ENCODE assay signal across 15 cellular contexts in genomic region chr2:46857871-46858696, GRCh38. TPM values are rescaled to one million over a fixed set of nuclear protein-coding genes. Genes with fewer than 3 reads are reported as not detected.
DNase-seq lines count a peak whose midpoint lies in the region; FAIRE-seq and TF ChIP-seq lines count a peak whose summit lies in the region.
"Had no signal": no experiment of that assay in that cellular context is flagged by ENCODE, and none has a peak within 500 bp of the region (broad histone marks: within the 10 kb centered on the region; RNA-seq: fewer than 3 reads in every experiment).

No MANE protein-coding gene starts in this region.

- H4K20me1 ChIP-seq in astrocyte (ENCODE audit: insufficient read depth, low read length), result no peaks in the 10 kb centered on the region

- TF ChIP-seq EP300 in suprapubic skin (IDR thresholded peaks at IDR 0.05), result no peak

- H3K27ac ChIP-seq in astrocyte (ENCODE audit: low read depth, low read length) (peak overlapping the region; percentile 96), suprapubic skin (peak overlapping the region; percentile 59)
- H3K27ac ChIP-seq: SJCRH30 had no signal

- TF ChIP-seq CTCF in astrocyte (IDR thresholded peaks at IDR 0.05; ENCODE audit: insufficient read depth, low read depth, low read length), result no peak
- TF ChIP-seq CTCF in suprapubic skin (IDR thresholded peaks at IDR 0.05), result no peak
- no peak for TF ChIP-seq CTCF in BE2C (IDR thresholded peaks at IDR 0.05; ENCODE audit: low read depth, low read length)

- no peak overlapping the region for H3K4me3 Mint-ChIP-seq in astrocyte (ENCODE audit: unreplicated experiment)
- H3K4me3 Mint-ChIP-seq: activated T-helper 17 cell treated with anti-CD3 and anti-CD28 coated beads, Interleukin-2, amount 50 U/mL, for 72 hours had no signal

- peaks cover 9% of the 10 kb centered on the region for H3K9me3 Mint-ChIP-seq in astrocyte (ENCODE audit: unreplicated experiment)
- H3K9me3 Mint-ChIP-seq: activated T-helper 17 cell treated with anti-CD3 and anti-CD28 coated beads, Interleukin-2, amount 50 U/mL, for 72 hours had no signal

- DNase-seq in H4 (ENCODE audit: low spot score) (peak; percentile 84), astrocyte (ENCODE audit: low read depth) (peak; percentile 99), islet precursor cell (peak; percentile 65), suprapubic skin (ENCODE audit: low spot score in 2 of 2) (no peak), C1 segment of cervical spinal cord (lab: John Stamatoyannopoulos, UW) (no peak), BE2C (no peak), HUDEP-2 (lab: John Stamatoyannopoulos, UW; ENCODE audit: unreplicated experiment in 76 of 76) (no peak)
- DNase-seq: activated CD4-positive, CD25-positive, alpha-beta regulatory T cell treated with anti-CD3 and anti-CD28 coated beads, Interleukin-2, amount 50 U/mL, for 72 hours; DMS79 treated with DMSO at 0.1 percent for 48 hours; heart left ventricle; NCI-H345; SJCRH30; stimulated activated naive CD4-positive, alpha-beta T cell treated with Interleukin-2 at 50 U/mL for 16 hours had no signal

- H3K27me3 ChIP-seq in astrocyte (ENCODE audit: insufficient read depth, low read length), result no peaks in the 10 kb centered on the region
- H3K27me3 ChIP-seq in suprapubic skin, result no peaks in the 10 kb centered on the region
- no peaks in the 10 kb centered on the region for H3K27me3 ChIP-seq in BE2C
- H3K27me3 ChIP-seq: heart left ventricle, SJCRH30 had no signal

- TF ChIP-seq POLR2A in suprapubic skin (IDR thresholded peaks at IDR 0.05), result no peak

- H3K27me3 Mint-ChIP-seq in astrocyte (ENCODE audit: low read depth, unreplicated experiment), result peaks cover 4% of the 10 kb centered on the region

- no peaks in the 10 kb centered on the region for H3K9me3 ChIP-seq in astrocyte (ENCODE audit: insufficient read depth, low read depth, low read length)
- no peaks in the 10 kb centered on the region for H3K9me3 ChIP-seq in suprapubic skin
- H3K9me3 ChIP-seq in BE2C, result no peaks in the 10 kb centered on the region
- H3K9me3 ChIP-seq: SJCRH30 had no signal

- H3K27ac Mint-ChIP-seq in astrocyte (ENCODE audit: unreplicated experiment), result peak overlapping the region; percentile 93
- H3K27ac Mint-ChIP-seq: activated T-helper 17 cell treated with anti-CD3 and anti-CD28 coated beads, Interleukin-2, amount 50 U/mL, for 72 hours had no signal

- H3K36me3 Mint-ChIP-seq in astrocyte (ENCODE audit: low read depth, unreplicated experiment), result peaks cover 2% of the 10 kb centered on the region

- WGBS in suprapubic skin, result 86% methylated on average over 13 of the region's 13 CpGs

- peak; percentile 98 for FAIRE-seq in astrocyte (lab: Jason Lieb, UNC)
- FAIRE-seq: colon had no signal

- H3K4me3 ChIP-seq in astrocyte (ENCODE audit: insufficient read depth, low read depth, low read length) (no peak overlapping the region), suprapubic skin (no peak overlapping the region), BE2C (ENCODE audit: low read depth, low read length) (no peak overlapping the region)
- H3K4me3 ChIP-seq: heart left ventricle, SJCRH30 had no signal

- H3K4me1 Mint-ChIP-seq in astrocyte (ENCODE audit: low read depth, unreplicated experiment), result peaks cover 54% of the 10 kb centered on the region
- H3K4me1 Mint-ChIP-seq: activated T-helper 17 cell treated with anti-CD3 and anti-CD28 coated beads, Interleukin-2, amount 50 U/mL, for 72 hours had no signal

- peak overlapping the region; percentile 48 for H3K4me2 ChIP-seq in astrocyte (ENCODE audit: low read length)

- no peak overlapping the region for H2AFZ ChIP-seq in astrocyte (ENCODE audit: low read depth, low read length)

- H3K4me1 ChIP-seq in astrocyte (ENCODE audit: insufficient read depth, low read length) (peaks cover 45% of the 10 kb centered on the region), suprapubic skin (peaks cover 29% of the 10 kb centered on the region), BE2C (no peaks in the 10 kb centered on the region)

- peak overlapping the region; percentile 68 for H3K9ac ChIP-seq in astrocyte (ENCODE audit: low read length)

- H3K36me3 ChIP-seq in astrocyte (ENCODE audit: insufficient read depth, low read length) (no peaks in the 10 kb centered on the region), suprapubic skin (no peaks in the 10 kb centered on the region), BE2C (no peaks in the 10 kb centered on the region)
- H3K36me3 ChIP-seq: heart left ventricle, SJCRH30 had no signal

- H3K79me2 ChIP-seq in astrocyte (ENCODE audit: insufficient read depth, low read length), result no peaks in the 10 kb centered on the region

RNA-seq across cellular contexts. Expression of gene MCFD2, which starts 57.5 kb away (rescaled TPM):
- 112 and 124 TPM in 2 replicates for total RNA-seq in H4 (2014; rRNA removed; shearing (Covaris generic))
- total RNA-seq in astrocyte (161 and 165 TPM in 2 replicates), suprapubic skin (10 to 100 TPM; 40.5 to 42.4 (median 41.6) TPM)
- polyA plus RNA-seq in BE2C (2012; ENCODE audit: insufficient read depth, insufficient read length, low read depth), result 42.6 TPM

Comparison
In these comparisons a context has a peak if more than half of its experiments do, and no peak if none do; other contexts are left out.
1. DNase-seq: peak in H4 (single experiment), astrocyte (single experiment) and islet precursor cell (single experiment); none in suprapubic skin (0 of 2), C1 segment of cervical spinal cord (0 of 14), BE2C (single experiment) and HUDEP-2 (0 of 76).